Comparison of ENCODE assay signal across 1 cellular context in genomic region chr10:119178371-119179119, GRCh38.
TF ChIP-seq lines count a peak whose summit lies in the region.

PRDX3 (minus strand) TSS chr10:119178812; CDS start chr10:119178790, 22 bp downstream.

TF ChIP-seq in K562, 482 proteins besides CTCF, POLR2A, EP300 and RAD21 (continued from another document and continues in another):
- TF ChIP-seq, protein P1, sequence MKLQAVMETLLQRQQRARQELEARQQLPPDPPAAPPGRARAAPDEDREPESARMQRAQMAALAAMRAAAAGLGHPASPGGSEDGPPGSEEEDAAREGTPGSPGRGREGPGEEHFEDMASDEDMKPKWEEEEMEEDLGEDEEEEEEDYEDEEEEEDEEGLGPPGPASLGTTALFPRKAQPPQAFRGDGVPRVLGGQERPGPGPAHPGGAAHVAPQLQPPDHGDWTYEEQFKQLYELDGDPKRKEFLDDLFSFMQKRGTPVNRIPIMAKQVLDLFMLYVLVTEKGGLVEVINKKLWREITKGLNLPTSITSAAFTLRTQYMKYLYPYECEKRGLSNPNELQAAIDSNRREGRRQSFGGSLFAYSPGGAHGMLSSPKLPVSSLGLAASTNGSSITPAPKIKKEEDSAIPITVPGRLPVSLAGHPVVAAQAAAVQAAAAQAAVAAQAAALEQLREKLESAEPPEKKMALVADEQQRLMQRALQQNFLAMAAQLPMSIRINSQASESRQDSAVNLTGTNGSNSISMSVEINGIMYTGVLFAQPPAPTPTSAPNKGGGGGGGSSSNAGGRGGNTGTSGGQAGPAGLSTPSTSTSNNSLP (IDR thresholded peaks at IDR 0.05; ENCODE audit: borderline replicate concordance, low read depth, low read length): no peak
- no peak for TF ChIP-seq JUN (IDR thresholded peaks at IDR 0.05; ENCODE audit: borderline replicate concordance, low read depth, low read length)
- TF ChIP-seq JUN (CRISPR knock-in tag; IDR thresholded peaks at IDR 0.05; ENCODE audit: borderline replicate concordance): no peak
- TF ChIP-seq ZNF695 (CRISPR knock-in tag; IDR thresholded peaks at IDR 0.05): no peak
- TF ChIP-seq FOXA3 (CRISPR knock-in tag; conservative IDR thresholded peaks at IDR 0.05 in 1 of 2, IDR thresholded peaks at IDR 0.05 in 1 of 2): no peak
- no peak for TF ChIP-seq KLF6 (CRISPR knock-in tag; IDR thresholded peaks at IDR 0.05; ENCODE audit: borderline replicate concordance)
- TF ChIP-seq CBFA2T2 (conservative IDR thresholded peaks at IDR 0.05): no peak
- TF ChIP-seq SIN3B (IDR thresholded peaks at IDR 0.05; ENCODE audit: low read depth): peak; percentile 34; the same call in 1 of the 2 replicates
- no peak for TF ChIP-seq NR2F6 (CRISPR knock-in tag; IDR thresholded peaks at IDR 0.05)
- no peak for TF ChIP-seq ZNF121 (CRISPR knock-in tag; conservative IDR thresholded peaks at IDR 0.05)
- peak; percentile 63 for TF ChIP-seq PHF20 (IDR thresholded peaks at IDR 0.05; ENCODE audit: partially characterized antibody)
- TF ChIP-seq ZKSCAN1 (IDR thresholded peaks at IDR 0.05; ENCODE audit: low read depth, low read length): 0 out of 2 replicates have a peak, but pooled peaks have one; percentile 20
- no peak for TF ChIP-seq EZH2 (IDR thresholded peaks at IDR 0.05; ENCODE audit: borderline replicate concordance, low read depth, low read length)
- TF ChIP-seq MBD2 (IDR thresholded peaks at IDR 0.05; ENCODE audit: borderline replicate concordance, low read depth): peak; percentile 62; the same call in 1 of the 2 replicates
- TF ChIP-seq SMARCB1 (IDR thresholded peaks at IDR 0.05; ENCODE audit: insufficient read length, low read depth): no peak
- peak; percentile 69 to 83 for TF ChIP-seq MAZ (CRISPR knock-in tag; conservative IDR thresholded peaks at IDR 0.05 in 1 of 2, IDR thresholded peaks at IDR 0.05 in 1 of 2)
- no peak for TF ChIP-seq THRAP3 (IDR thresholded peaks at IDR 0.05; ENCODE audit: borderline replicate concordance)
- TF ChIP-seq ZNF212 (CRISPR knock-in tag; IDR thresholded peaks at IDR 0.05): no peak
- no peak for TF ChIP-seq SNAPC5 (CRISPR knock-in tag; IDR thresholded peaks at IDR 0.05)
- no peak for TF ChIP-seq ZNF3 (CRISPR knock-in tag; IDR thresholded peaks at IDR 0.05)
- no peak for TF ChIP-seq POLR3A (IDR thresholded peaks at IDR 0.05; ENCODE audit: borderline replicate concordance, extremely low read depth, insufficient read depth, insufficient read length)
- no peak for TF ChIP-seq ATF3 (IDR thresholded peaks at IDR 0.05)
- no peak for TF ChIP-seq ATF3 (CRISPR knock-in tag; conservative IDR thresholded peaks at IDR 0.05)
- TF ChIP-seq ZNF589 (CRISPR knock-in tag; IDR thresholded peaks at IDR 0.05; ENCODE audit: low read depth): no peak
- TF ChIP-seq MYC (IDR thresholded peaks at IDR 0.05; ENCODE audit: low read depth, low read length): peak; percentile 45
- no peak for TF ChIP-seq MYC (CRISPR knock-in tag; IDR thresholded peaks at IDR 0.05; ENCODE audit: borderline replicate concordance, low read depth)
- no peak for TF ChIP-seq ZNF316 (IDR thresholded peaks at IDR 0.05)
- TF ChIP-seq PTTG1 (tag; IDR thresholded peaks at IDR 0.05; ENCODE audit: low read depth): no peak
- TF ChIP-seq, protein P2, sequence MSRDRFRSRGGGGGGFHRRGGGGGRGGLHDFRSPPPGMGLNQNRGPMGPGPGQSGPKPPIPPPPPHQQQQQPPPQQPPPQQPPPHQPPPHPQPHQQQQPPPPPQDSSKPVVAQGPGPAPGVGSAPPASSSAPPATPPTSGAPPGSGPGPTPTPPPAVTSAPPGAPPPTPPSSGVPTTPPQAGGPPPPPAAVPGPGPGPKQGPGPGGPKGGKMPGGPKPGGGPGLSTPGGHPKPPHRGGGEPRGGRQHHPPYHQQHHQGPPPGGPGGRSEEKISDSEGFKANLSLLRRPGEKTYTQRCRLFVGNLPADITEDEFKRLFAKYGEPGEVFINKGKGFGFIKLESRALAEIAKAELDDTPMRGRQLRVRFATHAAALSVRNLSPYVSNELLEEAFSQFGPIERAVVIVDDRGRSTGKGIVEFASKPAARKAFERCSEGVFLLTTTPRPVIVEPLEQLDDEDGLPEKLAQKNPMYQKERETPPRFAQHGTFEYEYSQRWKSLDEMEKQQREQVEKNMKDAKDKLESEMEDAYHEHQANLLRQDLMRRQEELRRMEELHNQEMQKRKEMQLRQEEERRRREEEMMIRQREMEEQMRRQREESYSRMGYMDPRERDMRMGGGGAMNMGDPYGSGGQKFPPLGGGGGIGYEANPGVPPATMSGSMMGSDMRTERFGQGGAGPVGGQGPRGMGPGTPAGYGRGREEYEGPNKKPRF (IDR thresholded peaks at IDR 0.05; ENCODE audit: low read depth, low read length): no peak
- no peak for TF ChIP-seq FOXK1 (CRISPR knock-in tag; IDR thresholded peaks at IDR 0.05; ENCODE audit: borderline replicate concordance)
- 0 out of 2 replicates have a peak, but pooled peaks have one; percentile 42 for TF ChIP-seq ZBED1 (IDR thresholded peaks at IDR 0.05)
- peak; percentile 68 for TF ChIP-seq KDM5B (IDR thresholded peaks at IDR 0.05; ENCODE audit: insufficient replicate concordance, low read depth, low read length)
- peak; percentile 93 for TF ChIP-seq ZFX (CRISPR knock-in tag; IDR thresholded peaks at IDR 0.05)
- no peak for TF ChIP-seq KAT2B (IDR thresholded peaks at IDR 0.05; ENCODE audit: low read depth, low read length)
- TF ChIP-seq MITF (IDR thresholded peaks at IDR 0.05): 0 out of 2 replicates have a peak, but pooled peaks have one; percentile 40
- TF ChIP-seq ESRRB (CRISPR knock-in tag; IDR thresholded peaks at IDR 0.05; ENCODE audit: borderline replicate concordance): no peak
- no peak for TF ChIP-seq TCF7 (IDR thresholded peaks at IDR 0.05; ENCODE audit: borderline replicate concordance)
- TF ChIP-seq GTF2A2 (tag; IDR thresholded peaks at IDR 0.05): no peak
- TF ChIP-seq GTF2B (IDR thresholded peaks at IDR 0.05; ENCODE audit: extremely low read depth, insufficient read length): peak; percentile 18
- no peak for TF ChIP-seq CREBBP (IDR thresholded peaks at IDR 0.05; ENCODE audit: low read depth, low read length)
- TF ChIP-seq, protein P3, sequence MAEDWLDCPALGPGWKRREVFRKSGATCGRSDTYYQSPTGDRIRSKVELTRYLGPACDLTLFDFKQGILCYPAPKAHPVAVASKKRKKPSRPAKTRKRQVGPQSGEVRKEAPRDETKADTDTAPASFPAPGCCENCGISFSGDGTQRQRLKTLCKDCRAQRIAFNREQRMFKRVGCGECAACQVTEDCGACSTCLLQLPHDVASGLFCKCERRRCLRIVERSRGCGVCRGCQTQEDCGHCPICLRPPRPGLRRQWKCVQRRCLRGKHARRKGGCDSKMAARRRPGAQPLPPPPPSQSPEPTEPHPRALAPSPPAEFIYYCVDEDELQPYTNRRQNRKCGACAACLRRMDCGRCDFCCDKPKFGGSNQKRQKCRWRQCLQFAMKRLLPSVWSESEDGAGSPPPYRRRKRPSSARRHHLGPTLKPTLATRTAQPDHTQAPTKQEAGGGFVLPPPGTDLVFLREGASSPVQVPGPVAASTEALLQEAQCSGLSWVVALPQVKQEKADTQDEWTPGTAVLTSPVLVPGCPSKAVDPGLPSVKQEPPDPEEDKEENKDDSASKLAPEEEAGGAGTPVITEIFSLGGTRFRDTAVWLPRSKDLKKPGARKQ (CRISPR knock-in tag; IDR thresholded peaks at IDR 0.05): no peak
- TF ChIP-seq ZNF561 (CRISPR knock-in tag; conservative IDR thresholded peaks at IDR 0.05): no peak
- TF ChIP-seq, protein P4, sequence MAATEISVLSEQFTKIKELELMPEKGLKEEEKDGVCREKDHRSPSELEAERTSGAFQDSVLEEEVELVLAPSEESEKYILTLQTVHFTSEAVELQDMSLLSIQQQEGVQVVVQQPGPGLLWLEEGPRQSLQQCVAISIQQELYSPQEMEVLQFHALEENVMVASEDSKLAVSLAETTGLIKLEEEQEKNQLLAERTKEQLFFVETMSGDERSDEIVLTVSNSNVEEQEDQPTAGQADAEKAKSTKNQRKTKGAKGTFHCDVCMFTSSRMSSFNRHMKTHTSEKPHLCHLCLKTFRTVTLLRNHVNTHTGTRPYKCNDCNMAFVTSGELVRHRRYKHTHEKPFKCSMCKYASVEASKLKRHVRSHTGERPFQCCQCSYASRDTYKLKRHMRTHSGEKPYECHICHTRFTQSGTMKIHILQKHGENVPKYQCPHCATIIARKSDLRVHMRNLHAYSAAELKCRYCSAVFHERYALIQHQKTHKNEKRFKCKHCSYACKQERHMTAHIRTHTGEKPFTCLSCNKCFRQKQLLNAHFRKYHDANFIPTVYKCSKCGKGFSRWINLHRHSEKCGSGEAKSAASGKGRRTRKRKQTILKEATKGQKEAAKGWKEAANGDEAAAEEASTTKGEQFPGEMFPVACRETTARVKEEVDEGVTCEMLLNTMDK (IDR thresholded peaks at IDR 0.05; ENCODE audit: borderline replicate concordance, insufficient read depth, low read depth, low read length, poor library complexity, severe bottlenecking): peak; percentile 18
- TF ChIP-seq SMARCA5 (IDR thresholded peaks at IDR 0.05): no peak
- TF ChIP-seq BRCA1 (IDR thresholded peaks at IDR 0.05): no peak
- TF ChIP-seq BRCA1 (CRISPR knock-in tag; IDR thresholded peaks at IDR 0.05): no peak
- peak; percentile 87 for TF ChIP-seq ZBTB2 (IDR thresholded peaks at IDR 0.05)
- TF ChIP-seq, protein P5, sequence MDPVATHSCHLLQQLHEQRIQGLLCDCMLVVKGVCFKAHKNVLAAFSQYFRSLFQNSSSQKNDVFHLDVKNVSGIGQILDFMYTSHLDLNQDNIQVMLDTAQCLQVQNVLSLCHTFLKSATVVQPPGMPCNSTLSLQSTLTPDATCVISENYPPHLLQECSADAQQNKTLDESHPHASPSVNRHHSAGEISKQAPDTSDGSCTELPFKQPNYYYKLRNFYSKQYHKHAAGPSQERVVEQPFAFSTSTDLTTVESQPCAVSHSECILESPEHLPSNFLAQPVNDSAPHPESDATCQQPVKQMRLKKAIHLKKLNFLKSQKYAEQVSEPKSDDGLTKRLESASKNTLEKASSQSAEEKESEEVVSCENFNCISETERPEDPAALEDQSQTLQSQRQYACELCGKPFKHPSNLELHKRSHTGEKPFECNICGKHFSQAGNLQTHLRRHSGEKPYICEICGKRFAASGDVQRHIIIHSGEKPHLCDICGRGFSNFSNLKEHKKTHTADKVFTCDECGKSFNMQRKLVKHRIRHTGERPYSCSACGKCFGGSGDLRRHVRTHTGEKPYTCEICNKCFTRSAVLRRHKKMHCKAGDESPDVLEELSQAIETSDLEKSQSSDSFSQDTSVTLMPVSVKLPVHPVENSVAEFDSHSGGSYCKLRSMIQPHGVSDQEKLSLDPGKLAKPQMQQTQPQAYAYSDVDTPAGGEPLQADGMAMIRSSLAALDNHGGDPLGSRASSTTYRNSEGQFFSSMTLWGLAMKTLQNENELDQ (CRISPR knock-in tag; IDR thresholded peaks at IDR 0.05; ENCODE audit: borderline replicate concordance): no peak
- no peak for TF ChIP-seq ATF4 (CRISPR knock-in tag; IDR thresholded peaks at IDR 0.05)
- no peak for TF ChIP-seq MLLT1 (IDR thresholded peaks at IDR 0.05)
- TF ChIP-seq ZNF766 (CRISPR knock-in tag; conservative IDR thresholded peaks at IDR 0.05): no peak
